Comparison of ENCODE assay signal across 9 cellular contexts in genomic region chr4:145679520-145679919, GRCh38. TPM values are rescaled to one million over a fixed set of nuclear protein-coding genes. Genes with fewer than 3 reads are reported as not detected.
A peak's percentile ranks its signal among the peaks of the same experiment; 100 is the strongest.
DNase-seq lines count a peak whose midpoint lies in the region; ATAC-seq and TF ChIP-seq lines count a peak whose summit lies in the region.
"Had no signal": no experiment of that assay in that cellular context is flagged by ENCODE, and none has a peak within 500 bp of the region (broad histone marks: within the 10 kb centered on the region; RNA-seq: fewer than 3 reads in every experiment).

No MANE protein-coding gene starts in this region.

- H2BK5ac ChIP-seq in mesenchymal stem cell (ENCODE audit: low read depth, low read length, poor library complexity, severe bottlenecking), result no peak overlapping the region

- H2BK120ac ChIP-seq in mesenchymal stem cell (ENCODE audit: low read depth, low read length), result no peak overlapping the region

- H3K79me1 ChIP-seq in mesenchymal stem cell (replicated peaks; ENCODE audit: low read length, poor library complexity, severe bottlenecking), result no peaks in the 10 kb centered on the region

- H2BK15ac ChIP-seq in mesenchymal stem cell (ENCODE audit: low read depth, poor library complexity, severe bottlenecking), result no peak overlapping the region

- no peaks in the 10 kb centered on the region for H3K36me3 ChIP-seq in brain microvascular endothelial cell (replicated peaks)
- no peaks in the 10 kb centered on the region for H3K36me3 ChIP-seq in mesenchymal stem cell (ENCODE audit: control insufficient read depth in 1 of 2, insufficient read depth in 2 of 2, low read depth in 1 of 2, low read length in 2 of 2)
- no peaks in the 10 kb centered on the region for H3K36me3 ChIP-seq in ovary

- H3K14ac ChIP-seq in mesenchymal stem cell (ENCODE audit: low read length in 2 of 2), result no peak overlapping the region

- intact Hi-C loops in ovary (cut with DNase I), result no loop called here

- in situ Hi-C loops in brain microvascular endothelial cell (cut with HindIII; ENCODE audit: low pct_ligation_motif_present, low sequenced_read_pairs), result no loop called here

- no peak overlapping the region for H4K91ac ChIP-seq in mesenchymal stem cell (ENCODE audit: low read length)

- H2AK5ac ChIP-seq in mesenchymal stem cell (ENCODE audit: low read length, severe bottlenecking), result no peak overlapping the region

- no peak overlapping the region for H3K4me3 ChIP-seq in brain microvascular endothelial cell (ENCODE audit: low read depth, low read length)
- H3K4me3 ChIP-seq in mesenchymal stem cell (ENCODE audit: insufficient read depth in 1 of 2, low read depth in 1 of 2, low read length in 2 of 2), result no peak overlapping the region
- H3K4me3 ChIP-seq in ovary, result no peak overlapping the region
- H3K4me3 ChIP-seq: SK-N-MC had no signal

- no peak for TF ChIP-seq POLR2A in ovary (IDR thresholded peaks at IDR 0.05)

- no peak overlapping the region for H2AFZ ChIP-seq in mesenchymal stem cell (ENCODE audit: low read depth, low read length)

- no peak overlapping the region for H2BK12ac ChIP-seq in mesenchymal stem cell (ENCODE audit: low read length in 2 of 2)

- H4K8ac ChIP-seq in mesenchymal stem cell (ENCODE audit: low read length), result no peak overlapping the region

- 0% methylated on average over 1 of the region's 1 CpG for WGBS in mesenchymal stem cell
- 42 to 61% (median 56%) methylated on average over 1 of the region's 1 CpG for WGBS in ovary, 3 donors

- H3K27ac ChIP-seq in brain microvascular endothelial cell, result peak overlapping the region; percentile 71
- H3K27ac ChIP-seq in mesenchymal stem cell (ENCODE audit: low read length, poor library complexity, severe bottlenecking), result peak overlapping the region; percentile 31
- no peak overlapping the region for H3K27ac ChIP-seq in ovary
- H3K27ac ChIP-seq: SK-N-MC had no signal

- H3K18ac ChIP-seq in mesenchymal stem cell (ENCODE audit: low read depth in 1 of 2, low read length in 2 of 2), result no peak overlapping the region

- peaks cover 2% of the 10 kb centered on the region for H3K4me1 ChIP-seq in mesenchymal stem cell (ENCODE audit: control insufficient read depth, insufficient read depth, low read depth, low read length)
- H3K4me1 ChIP-seq in ovary (ENCODE audit: insufficient read depth), result no peaks in the 10 kb centered on the region

- no peak overlapping the region for H3K4me2 ChIP-seq in mesenchymal stem cell (ENCODE audit: low read length, poor library complexity, severe bottlenecking)

- peak; percentile 81 for DNase-seq in AG20443 (ENCODE audit: low spot score)
- DNase-seq in NCI-H1436 treated with DMSO at 0.1 percent for 48 hours (lab: John Stamatoyannopoulos, UW), result peak; percentile 56
- DNase-seq in brain microvascular endothelial cell, result peak; percentile 94
- peak; percentile 92 for DNase-seq in mesenchymal stem cell
- DNase-seq in ovary, result no peak

- no peak overlapping the region for H3K23ac ChIP-seq in mesenchymal stem cell (ENCODE audit: low read length in 2 of 2)

- no peak for TF ChIP-seq CTCF in brain microvascular endothelial cell (IDR thresholded peaks at IDR 0.05; ENCODE audit: low read depth, low read length, missing control alignments)
- TF ChIP-seq CTCF in ovary (IDR thresholded peaks at IDR 0.05), result no peak

- ATAC-seq in GM19351 (IDR thresholded peaks at IDR 0.05; ENCODE audit: unreplicated experiment) (no peak), GM21619 (IDR thresholded peaks at IDR 0.05; ENCODE audit: unreplicated experiment) (no peak), HG03457 (IDR thresholded peaks at IDR 0.05; ENCODE audit: unreplicated experiment) (no peak)

- no peaks in the 10 kb centered on the region for H3K27me3 ChIP-seq in brain microvascular endothelial cell (replicated peaks)
- no peaks in the 10 kb centered on the region for H3K27me3 ChIP-seq in mesenchymal stem cell (ENCODE audit: control insufficient read depth in 1 of 2, insufficient read depth in 1 of 2, low read length in 2 of 2)
- no peaks in the 10 kb centered on the region for H3K27me3 ChIP-seq in ovary

- H3K9ac ChIP-seq in mesenchymal stem cell (ENCODE audit: low read length), result peak overlapping the region; percentile 73

- TF ChIP-seq EP300 in ovary (IDR thresholded peaks at IDR 0.05), result no peak

- no peaks in the 10 kb centered on the region for H3K9me3 ChIP-seq in mesenchymal stem cell (ENCODE audit: control insufficient read depth, low read length)
- no peaks in the 10 kb centered on the region for H3K9me3 ChIP-seq in ovary

- no peak overlapping the region for H3K4ac ChIP-seq in mesenchymal stem cell (ENCODE audit: low read depth in 1 of 2, low read length in 2 of 2)

RNA-seq across cellular contexts. Expression of gene C4orf51, which starts 0.4 kb away (rescaled TPM):
- polyA plus RNA-seq in mesenchymal stem cell (2013, experiment 1 of 2), result not detected
- not detected for polyA plus RNA-seq in mesenchymal stem cell (2013, experiment 2 of 2)
- total RNA-seq in ovary, result not detected
- not detected for polyA plus RNA-seq in ovary

Comparison
In these comparisons a context has a peak if more than half of its experiments do, and no peak if none do; other contexts are left out.
1. DNase-seq: peak in AG20443 (single experiment), NCI-H1436 treated with DMSO at 0.1 percent for 48 hours (single experiment), brain microvascular endothelial cell (single experiment) and mesenchymal stem cell (single experiment); none in ovary (0 of 5).
2. H3K27ac ChIP-seq: peak in brain microvascular endothelial cell (single experiment) and mesenchymal stem cell (single experiment); none in ovary (0 of 2).